In the genomic region with DNA sequence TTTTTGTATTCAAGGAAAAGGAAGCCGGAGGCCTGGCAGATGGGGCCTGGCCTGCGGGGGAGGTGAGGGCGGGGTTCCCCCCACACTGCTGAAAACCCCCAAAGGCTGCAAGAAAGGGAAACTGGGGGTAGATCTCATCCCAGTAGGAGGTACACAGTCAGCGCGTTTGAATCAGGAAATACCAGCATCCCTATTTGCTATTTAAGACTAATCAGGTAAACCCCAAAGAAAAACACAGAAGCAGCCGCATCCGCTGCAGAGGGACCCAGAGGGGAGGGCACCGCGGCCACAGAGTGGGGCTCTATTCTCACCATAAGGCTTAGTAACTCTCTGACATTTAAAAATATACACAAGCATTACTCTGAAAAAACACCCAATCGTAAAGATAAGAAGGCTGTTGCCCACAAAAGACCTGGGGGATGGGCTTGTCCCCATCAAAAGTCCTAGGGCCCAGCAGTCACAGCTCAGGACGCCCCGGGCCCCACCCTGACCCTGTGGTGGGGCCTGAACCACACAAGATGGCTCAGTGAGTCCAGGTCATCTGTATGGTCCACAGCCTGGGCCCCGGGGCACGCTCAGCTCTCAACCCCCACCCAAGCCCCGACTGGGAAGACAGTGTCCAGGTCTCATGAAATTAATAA, we compare ENCODE assay signal across 9 cellular contexts.
DNase-seq lines count a peak whose midpoint lies in the region; ATAC-seq and TF ChIP-seq lines count a peak whose summit lies in the region.
"Had no signal": no experiment of that assay in that cellular context is flagged by ENCODE, and none has a peak within 500 bp of the region (broad histone marks: within the 10 kb centered on the region; RNA-seq: fewer than 3 reads in every experiment).

No MANE protein-coding gene starts in this region.

- DNase-seq in GM12864 (ENCODE audit: low read depth) (peak; percentile 31), kidney glomerular epithelial cell (lab: John Stamatoyannopoulos, UW) (no peak), NCI-H526 treated with DMSO at 0.1 percent for 48 hours (lab: John Stamatoyannopoulos, UW) (no peak), NCI-H1092 treated with DMSO at 0.1 percent for 48 hours (lab: John Stamatoyannopoulos, UW) (no peak)
- DNase-seq in activated T-cell treated with anti-CD3 and anti-CD28 coated beads, Interleukin-2, amount 50 U/mL, for 48 hours = peak; percentile 51 to 58
- peak; percentile 20 for DNase-seq in stimulated activated CD4-positive, alpha-beta T cell treated with anti-CD3 and anti-CD28 coated beads, Interleukin-4, amount 100 ng/mL, for 24 hours
- DNase-seq: NCI-H748 treated with DMSO at 0.1 percent for 48 hours had no signal

- H3K4me3 ChIP-seq in GM12864 (ENCODE audit: low read depth, low read length) = no peak overlapping the region
- H3K4me3 ChIP-seq: tibial nerve had no signal

- no peak for TF ChIP-seq CTCF in GM12864 (IDR thresholded peaks at IDR 0.05; ENCODE audit: low read depth, low read length, missing control alignments)

- ATAC-seq in HG03108 (IDR thresholded peaks at IDR 0.05; ENCODE audit: unreplicated experiment) = peak; percentile 46

Comparison
In these comparisons a context has a peak if more than half of its experiments do, and no peak if none do; other contexts are left out.
1. DNase-seq: peak in GM12864 (single experiment), activated T-cell treated with anti-CD3 and anti-CD28 coated beads, Interleukin-2, amount 50 U/mL, for 48 hours (2 of 2) and stimulated activated CD4-positive, alpha-beta T cell treated with anti-CD3 and anti-CD28 coated beads, Interleukin-4, amount 100 ng/mL, for 24 hours (single experiment); none in kidney glomerular epithelial cell (single experiment), NCI-H526 treated with DMSO at 0.1 percent for 48 hours (single experiment) and NCI-H1092 treated with DMSO at 0.1 percent for 48 hours (single experiment).